In genomic region chr2:1886405-1886992, GRCh38 we compare ENCODE assay signal across 8 cellular contexts.
DNase-seq lines count a peak whose midpoint lies in the region; ATAC-seq and TF ChIP-seq lines count a peak whose summit lies in the region.

No MANE protein-coding gene starts in this region.

- ATAC-seq in GM18519 (IDR thresholded peaks at IDR 0.05; ENCODE audit: low FRiP score, unreplicated experiment) (peak; percentile 70), gastroesophageal sphincter (no peak), aorta (ENCODE audit: low FRiP score) (no peak)

- H3K36me3 ChIP-seq in gastroesophageal sphincter (no peaks in the 10 kb centered on the region), parathyroid adenoma (ENCODE audit: control insufficient read depth, insufficient read depth, low read length) (no peaks in the 10 kb centered on the region), aorta (ENCODE audit: control insufficient read depth in 1 of 2, insufficient read depth in 2 of 2, low read length in 1 of 2) (no peaks in the 10 kb centered on the region)

- TF ChIP-seq CTCF in gastroesophageal sphincter (IDR thresholded peaks at IDR 0.05) (peak; percentile 26 to 67 (median 36)), parathyroid adenoma (IDR thresholded peaks at IDR 0.05) (peak; percentile 63)

- no peaks in the 10 kb centered on the region for H3K9me3 ChIP-seq in gastroesophageal sphincter
- H3K9me3 ChIP-seq in parathyroid adenoma (ENCODE audit: control insufficient read depth, low read length), result no peaks in the 10 kb centered on the region
- H3K9me3 ChIP-seq in aorta (ENCODE audit: control insufficient read depth, low read length), result no peaks in the 10 kb centered on the region

- intact Hi-C loops in aorta (cut with DNase I), result no loop called here

- H3K4me3 ChIP-seq in gastroesophageal sphincter (no peak overlapping the region), parathyroid adenoma (ENCODE audit: low read depth, low read length) (no peak overlapping the region), aorta (ENCODE audit: low read length in 2 of 2) (no peak overlapping the region)

- WGBS in gastroesophageal sphincter (ENCODE audit: low coverage in 1 of 2), 2 donors, result 17 to 30% methylated on average over 10 of the region's 10 CpGs
- 32 to 39% methylated on average over 10 of the region's 10 CpGs for WGBS in aorta, 2 donors

- no peak overlapping the region for H3K4me2 ChIP-seq in parathyroid adenoma (ENCODE audit: low read length)

- no peak for TF ChIP-seq EP300 in gastroesophageal sphincter (IDR thresholded peaks at IDR 0.05)

- no peak for TF ChIP-seq POLR2A in gastroesophageal sphincter (IDR thresholded peaks at IDR 0.05)

- H3K4me1 ChIP-seq in gastroesophageal sphincter (no peaks in the 10 kb centered on the region), parathyroid adenoma (no peaks in the 10 kb centered on the region), aorta (ENCODE audit: control insufficient read depth in 1 of 2, insufficient read depth in 2 of 2, low read length in 2 of 2) (no peaks in the 10 kb centered on the region)

- no peaks in the 10 kb centered on the region for H3K79me2 ChIP-seq in parathyroid adenoma

- peak; percentile 79 for DNase-seq in AG08396 (ENCODE audit: low spot score)
- DNase-seq in LoVo (ENCODE audit: low spot score), result peak; percentile 27
- peak; percentile 5 for DNase-seq in activated T-cell treated with anti-CD3 and anti-CD28 coated beads for 4 hours
- DNase-seq in aorta, result no peak
- DNase-seq in DMS153 (lab: John Stamatoyannopoulos, UW), result no peak

- peaks cover 27% of the 10 kb centered on the region for H3K27me3 ChIP-seq in gastroesophageal sphincter
- peaks cover 2% of the 10 kb centered on the region for H3K27me3 ChIP-seq in parathyroid adenoma (ENCODE audit: control insufficient read depth, insufficient read depth, low read length)
- no peaks in the 10 kb centered on the region for H3K27me3 ChIP-seq in aorta (ENCODE audit: control insufficient read depth in 1 of 2, insufficient read depth in 2 of 2, low read length in 1 of 2)

- H2AFZ ChIP-seq in parathyroid adenoma, result no peak overlapping the region

- H3K27ac ChIP-seq in gastroesophageal sphincter (no peak overlapping the region), parathyroid adenoma (no peak overlapping the region), aorta (ENCODE audit: low read depth in 1 of 2, low read length in 2 of 2) (no peak overlapping the region)

- H3K9ac ChIP-seq in parathyroid adenoma, result no peak overlapping the region

Comparison
In these comparisons a context has a peak if more than half of its experiments do, and no peak if none do; other contexts are left out.
1. DNase-seq: peak in AG08396 (single experiment), LoVo (single experiment) and activated T-cell treated with anti-CD3 and anti-CD28 coated beads for 4 hours (single experiment); none in aorta (0 of 2) and DMS153 (single experiment).